In the genomic region with DNA sequence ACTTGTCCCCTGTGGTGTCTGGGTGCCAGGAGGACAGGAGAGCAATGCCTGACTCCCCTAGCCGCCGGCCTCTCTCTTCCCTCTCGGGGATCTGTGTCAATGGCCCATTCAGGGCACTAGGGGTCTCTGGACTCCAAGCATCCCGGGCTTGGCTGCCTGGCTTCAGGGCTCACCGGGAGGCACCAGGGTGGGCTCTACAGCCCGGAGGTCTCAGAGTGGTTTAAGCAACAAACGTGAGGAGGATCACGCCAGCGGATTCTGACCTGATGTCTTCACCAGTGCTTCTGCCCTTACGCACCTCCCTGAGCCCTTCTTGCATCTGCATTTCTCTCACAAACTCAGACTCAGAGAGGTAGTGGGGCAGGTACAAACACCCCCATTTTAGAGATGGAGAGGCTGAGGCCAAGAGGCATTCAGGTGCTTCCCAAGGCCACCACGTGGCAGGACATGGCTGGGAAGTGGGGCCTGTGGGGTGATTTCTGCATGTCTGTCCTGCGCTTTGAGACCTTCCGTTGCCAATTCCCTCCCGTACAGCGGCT, we compare ENCODE assay signal across 9 cellular contexts.
DNase-seq lines count a peak whose midpoint lies in the region; ATAC-seq, FAIRE-seq and TF ChIP-seq lines count a peak whose summit lies in the region.
"Had no signal": no experiment of that assay in that cellular context is flagged by ENCODE, and none has a peak within 500 bp of the region (broad histone marks: within the 10 kb centered on the region; RNA-seq: fewer than 3 reads in every experiment).

No MANE protein-coding gene starts in this region.

- no peak overlapping the region for H3K4me3 Mint-ChIP-seq in CD8-positive, alpha-beta memory T cell
- H3K4me3 Mint-ChIP-seq: T-helper 1 cell treated with Interleukin-12 subunit alpha and Interleukin-12 subunit beta and Interleukin-4 antibody, amounts not matched to agents 30 μg/mL and 1 μg/mL, for 36 hours had no signal

- POLR2A ChIA-PET in K562 (lab: Yijun Ruan, JAX): interaction anchor here (0.5 to 1.0 kb wide), 2 partner anchors 20 to 60 kb away, joined by 3 read pairs; no protein-coding TSS in a partner anchor
- POLR2A ChIA-PET in CD8-positive, alpha-beta memory T cell (lab: Charles Lee): no interaction called here

- peak; percentile 77 to 94 (median 85) for TF ChIP-seq CTCF in K562 (IDR thresholded peaks at IDR 0.05 in 2 of 3, conservative IDR thresholded peaks at IDR 0.05 in 1 of 3; ENCODE audit: insufficient read depth in 2 of 3, low read depth in 1 of 3, low read length in 3 of 3)

- FAIRE-seq in K562 (lab: Jason Lieb, UNC): peak; percentile 57

- H3K9me1 ChIP-seq in K562 (ENCODE audit: control insufficient read depth, insufficient read depth, low read length): no peaks in the 10 kb centered on the region

- no peaks in the 10 kb centered on the region; the same call in none of the 2 replicates for H4K20me1 ChIP-seq in K562 (replicated peaks; ENCODE audit: control insufficient read depth, insufficient read depth, low read length)

- CTCF ChIA-PET in K562 (lab: Yijun Ruan, JAX; ENCODE audit: low intra/inter-chr PET ratio): no interaction called here
- CTCF ChIA-PET in CD8-positive, alpha-beta memory T cell (lab: Charles Lee): interaction anchor here (1.6 kb wide), 1 partner anchor 10 kb away, joined by 3 read pairs; no protein-coding TSS in a partner anchor

- H3K9me3 Mint-ChIP-seq in CD8-positive, alpha-beta memory T cell: no peaks in the 10 kb centered on the region
- H3K9me3 Mint-ChIP-seq: T-helper 1 cell treated with Interleukin-12 subunit alpha and Interleukin-12 subunit beta and Interleukin-4 antibody, amounts not matched to agents 30 μg/mL and 1 μg/mL, for 36 hours had no signal

- peaks cover 0 to 8% of the 10 kb centered on the region in 2 experiments; a peak in 1 of 5 replicates for H3K4me1 ChIP-seq in K562 (replicated peaks in 1 of 2; ENCODE audit: control insufficient read depth in 2 of 2, insufficient read depth in 2 of 2, low read length in 2 of 2)
- no peaks in the 10 kb centered on the region for H3K4me1 ChIP-seq in CD8-positive, alpha-beta memory T cell (ENCODE audit: insufficient read depth, low read length)

- H3K27me3 Mint-ChIP-seq in CD8-positive, alpha-beta memory T cell: peaks cover 1 to 3% of the 10 kb centered on the region in 2 donors

- no peak overlapping the region for H2AFZ ChIP-seq in K562 (ENCODE audit: low read depth, low read length)

- H3K4me1 Mint-ChIP-seq in CD8-positive, alpha-beta memory T cell: no peaks in the 10 kb centered on the region

- TF ChIP-seq RAD21 in K562 (CRISPR knock-in tag; conservative IDR thresholded peaks at IDR 0.05 in 1 of 2, IDR thresholded peaks at IDR 0.05 in 1 of 2): peak; percentile 43 to 68

- no peak overlapping the region for H3K4me3 ChIP-seq in K562
- H3K4me3 ChIP-seq in CD8-positive, alpha-beta memory T cell (ENCODE audit: low read length): no peak overlapping the region

- H3K4me2 ChIP-seq in K562 (ENCODE audit: insufficient read depth, low read length): no peak overlapping the region

- H3K9me3 ChIP-seq in K562 (replicated peaks; ENCODE audit: control insufficient read depth, insufficient read depth, low read depth, low read length): no peaks in the 10 kb centered on the region
- H3K9me3 ChIP-seq in CD8-positive, alpha-beta memory T cell (ENCODE audit: low read length): no peaks in the 10 kb centered on the region

- no peak overlapping the region for H3K27ac ChIP-seq in K562 (ENCODE audit: extremely low read depth, low read depth, low read length)
- no peak overlapping the region for H3K27ac ChIP-seq in CD8-positive, alpha-beta memory T cell (ENCODE audit: low read depth, low read length)

- TF ChIP-seq EP300 in K562 (IDR thresholded peaks at IDR 0.05; ENCODE audit: low read length): no peak

- 9% methylated on average over 13 of the region's 15 CpGs for WGBS in K562 (ENCODE audit: insufficient coverage, low coverage, missing lambda C conversion rate)

- no peak for TF ChIP-seq POLR2A in K562 (conservative IDR thresholded peaks at IDR 0.05)

- BruUV-seq in K562 (replicated peaks; lab: Mats Ljungman, UMichigan): no TSS peak

- no peak overlapping the region for H3K9ac ChIP-seq in K562 (ENCODE audit: insufficient read depth in 1 of 2, low read depth in 2 of 2, low read length in 2 of 2)

- H3K36me3 ChIP-seq in K562 (ENCODE audit: control insufficient read depth, insufficient read depth, low read length): no peaks in the 10 kb centered on the region
- H3K36me3 ChIP-seq in CD8-positive, alpha-beta memory T cell (ENCODE audit: insufficient read depth, low read length): no peaks in the 10 kb centered on the region

- H3K27ac Mint-ChIP-seq in CD8-positive, alpha-beta memory T cell: no peak overlapping the region
- H3K27ac Mint-ChIP-seq: T-helper 1 cell treated with Interleukin-12 subunit alpha and Interleukin-12 subunit beta and Interleukin-4 antibody, amounts not matched to agents 30 μg/mL and 1 μg/mL, for 36 hours had no signal

- in situ Hi-C loops in K562 (cut with MboI): no loop called here

- intact Hi-C loops in K562 (cut with micrococcal nuclease): loop anchor here (5.0 to 10.0 kb wide), 2 partner anchors 155 to 212 kb away; no protein-coding TSS in a partner anchor
- intact Hi-C loops in left colon (cut with DNase I, micrococcal nuclease): no loop called here

- peak; percentile 3 for DNase-seq in CD1c-positive myeloid dendritic cell (ENCODE audit: extremely low spot score)
- DNase-seq in NCI-H1694 treated with DMSO at 0.1 percent for 48 hours (lab: John Stamatoyannopoulos, UW): peak; percentile 40
- DNase-seq in K562 (ENCODE audit: extremely low read depth in 1 of 4, low spot score in 3 of 4): peak; percentile 68 to 78 (median 74)
- peak in 1 of 2 donors; percentile 48 for DNase-seq in left colon
- no peak for DNase-seq in CD8-positive, alpha-beta memory T cell
- no peak for DNase-seq in activated gamma-delta T cell treated with Interleukin-2 at 50 U/mL for 16 hours

- H3K36me3 Mint-ChIP-seq in CD8-positive, alpha-beta memory T cell: no peaks in the 10 kb centered on the region

- ATAC-seq in GM18498 (IDR thresholded peaks at IDR 0.05; ENCODE audit: unreplicated experiment) (peak; percentile 88), HG02623 (IDR thresholded peaks at IDR 0.05; ENCODE audit: unreplicated experiment) (peak; percentile 76), K562 (peak; percentile 91), left colon (peak; percentile 58)

- peaks cover 0 to 44% of the 10 kb centered on the region in 2 experiments; a peak in 3 of 5 replicates for H3K27me3 ChIP-seq in K562 (ENCODE audit: control insufficient read depth in 2 of 2, insufficient read depth in 2 of 2, low read length in 2 of 2)
- no peaks in the 10 kb centered on the region for H3K27me3 ChIP-seq in CD8-positive, alpha-beta memory T cell (ENCODE audit: insufficient read depth, low read length, poor library complexity, severe bottlenecking)

- H3K79me2 ChIP-seq in K562 (ENCODE audit: control insufficient read depth, insufficient read depth, low read length): no peaks in the 10 kb centered on the region

TF ChIP-seq in K562, 482 proteins besides CTCF, POLR2A, EP300 and RAD21:
- TF ChIP-seq SMC3 (conservative IDR thresholded peaks at IDR 0.05; ENCODE audit: insufficient read depth, low read depth, low read length) (peak; percentile 46), NFATC3 (IDR thresholded peaks at IDR 0.05) (no peak)

Comparison
In these comparisons a context has a peak if more than half of its experiments do, and no peak if none do; other contexts are left out.
1. DNase-seq: peak in CD1c-positive myeloid dendritic cell (single experiment), NCI-H1694 treated with DMSO at 0.1 percent for 48 hours (single experiment) and K562 (4 of 4); none in CD8-positive, alpha-beta memory T cell (0 of 5) and activated gamma-delta T cell treated with Interleukin-2 at 50 U/mL for 16 hours (single experiment).
2. Peak in every context shown above with its lines, with median percentiles within 50 percentile points of each other: ATAC-seq.